In the genomic region with DNA sequence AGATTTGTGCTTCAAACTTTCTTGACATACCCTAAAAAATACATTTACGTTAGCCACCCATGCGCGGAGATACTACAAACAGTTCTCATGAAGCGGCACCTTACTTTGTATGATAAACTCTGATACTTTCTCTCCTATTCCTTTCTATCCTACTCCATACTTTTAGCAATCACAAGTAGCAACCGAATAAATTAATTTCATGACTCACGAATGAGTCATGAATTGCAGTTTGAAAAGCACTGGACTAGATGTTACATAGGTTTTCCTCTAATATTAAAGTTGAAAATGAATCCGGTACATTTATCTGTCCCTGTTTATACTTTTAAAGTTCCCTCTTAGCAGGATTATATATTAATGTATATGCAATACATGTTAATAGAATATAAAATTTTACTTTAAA, we compare ENCODE assay signal across 1 cellular context.
TF ChIP-seq lines count a peak whose summit lies in the region.

No MANE protein-coding gene starts in this region.

TF ChIP-seq in endothelial cell of umbilical vein, 7 proteins besides CTCF, POLR2A, EP300 and RAD21 (continued from another document):
- TF ChIP-seq, protein P1, sequence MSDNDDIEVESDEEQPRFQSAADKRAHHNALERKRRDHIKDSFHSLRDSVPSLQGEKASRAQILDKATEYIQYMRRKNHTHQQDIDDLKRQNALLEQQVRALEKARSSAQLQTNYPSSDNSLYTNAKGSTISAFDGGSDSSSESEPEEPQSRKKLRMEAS (IDR thresholded peaks at IDR 0.05; ENCODE audit: insufficient read depth, insufficient read length): no peak
- no peak for TF ChIP-seq MYC (IDR thresholded peaks at IDR 0.05; ENCODE audit: low read depth, low read length)
